25 cellular contexts compared by ENCODE assay signal in genomic region chr9:92652461-92652860, GRCh38.
"Had no signal": no experiment of that assay in that cellular context is flagged by ENCODE, and none has a peak within 500 bp of the region (broad histone marks: within the 10 kb centered on the region; RNA-seq: fewer than 3 reads in every experiment).

No MANE protein-coding gene starts in this region.

- H3K27me3 ChIP-seq: breast epithelium, esophagus squamous epithelium, upper lobe of left lung had no signal

- H3K4me3 Mint-ChIP-seq: activated CD4-positive, alpha-beta memory T cell treated with anti-CD3 and anti-CD28 coated beads, Interleukin-2, amount 10 ng/mL, durations not matched to agents 7 days and 5 days; activated CD8-positive, alpha-beta memory T cell treated with anti-CD3 and anti-CD28 coated beads, Interleukin-2, amount 10 ng/mL, durations not matched to agents 7 days and 5 days; activated naive CD4-positive, alpha-beta T cell treated with anti-CD3 and anti-CD28 coated beads, Interleukin-2, amount 10 ng/mL, durations not matched to agents 7 days and 5 days; activated T-helper 17 cell treated with anti-CD3 and anti-CD28 coated beads, Interleukin-2, amount 50 U/mL, for 72 hours; dendritic cell treated with granulocyte-macrophage colony-stimulating factor and Interleukin-4, amounts not matched to agents 40 ng/mL and 50 ng/mL, for 4 days; mesothelial cell of epicardium; nephron; stimulated activated naive CD8-positive, alpha-beta T cell treated with anti-CD3 and anti-CD28 coated beads, Interleukin-15, Interleukin-2, amounts not matched to agents 100 ng/mL and 50 ng/mL, for 24 hours had no signal

- DNase-seq: activated CD4-positive, alpha-beta memory T cell treated with anti-CD3 and anti-CD28 coated beads, Interleukin-2, amount 10 ng/mL, durations not matched to agents 7 days and 5 days; activated CD4-positive, alpha-beta T cell treated with anti-CD3 and anti-CD28 coated beads for 48 hours; activated CD4-positive, CD25-positive, alpha-beta regulatory T cell; activated CD8-positive, alpha-beta memory T cell treated with anti-CD3 and anti-CD28 coated beads, Interleukin-2, amount 10 ng/mL, durations not matched to agents 7 days and 5 days; activated naive CD4-positive, alpha-beta T cell treated with anti-CD3 and anti-CD28 coated beads, Interleukin-2, amount 10 ng/mL, durations not matched to agents 7 days and 5 days; effector CD8-positive, alpha-beta T cell; esophagus squamous epithelium; foreskin melanocyte; glutamatergic neuron; hippocampal formation; left colon; stimulated activated CD4-positive, alpha-beta T cell treated with anti-CD3 and anti-CD28 coated beads, Interleukin-2, amount 100 ng/mL, for 48 hours; T-helper 1 cell; T1000 had no signal

- FAIRE-seq: astrocyte, endothelial cell of umbilical vein, islet of Langerhans had no signal

- H3K27ac Mint-ChIP-seq: activated CD4-positive, alpha-beta memory T cell treated with anti-CD3 and anti-CD28 coated beads, Interleukin-2, amount 10 ng/mL, durations not matched to agents 7 days and 5 days; activated naive CD4-positive, alpha-beta T cell treated with anti-CD3 and anti-CD28 coated beads, Interleukin-2, amount 10 ng/mL, durations not matched to agents 7 days and 5 days; activated T-helper 17 cell treated with anti-CD3 and anti-CD28 coated beads, Interleukin-2, amount 50 U/mL, for 72 hours; dendritic cell treated with granulocyte-macrophage colony-stimulating factor and Interleukin-4, amounts not matched to agents 40 ng/mL and 50 ng/mL, for 4 days; mesothelial cell of epicardium; nephron; stimulated activated naive CD8-positive, alpha-beta T cell treated with anti-CD3 and anti-CD28 coated beads, Interleukin-15, Interleukin-2, amounts not matched to agents 100 ng/mL and 50 ng/mL, for 24 hours had no signal

- H3K4me3 ChIP-seq: breast epithelium, esophagus squamous epithelium, lower lobe of right lung, upper lobe of left lung had no signal

- ATAC-seq: activated CD8-positive, alpha-beta memory T cell treated with anti-CD3 and anti-CD28 coated beads, Interleukin-2, amount 10 ng/mL, durations not matched to agents 7 days and 5 days; activated T-helper 17 cell treated with anti-CD3 and anti-CD28 coated beads, Interleukin-2, amount 50 U/mL, for 72 hours; left colon; lower lobe of right lung had no signal

- H3K27me3 Mint-ChIP-seq: activated CD4-positive, alpha-beta memory T cell treated with anti-CD3 and anti-CD28 coated beads, Interleukin-2, amount 10 ng/mL, durations not matched to agents 7 days and 5 days; activated CD8-positive, alpha-beta memory T cell treated with anti-CD3 and anti-CD28 coated beads, Interleukin-2, amount 10 ng/mL, durations not matched to agents 7 days and 5 days; activated naive CD4-positive, alpha-beta T cell treated with anti-CD3 and anti-CD28 coated beads, Interleukin-2, amount 10 ng/mL, durations not matched to agents 7 days and 5 days; activated T-helper 17 cell treated with anti-CD3 and anti-CD28 coated beads, Interleukin-2, amount 50 U/mL, for 72 hours; dendritic cell treated with granulocyte-macrophage colony-stimulating factor and Interleukin-4, amounts not matched to agents 40 ng/mL and 50 ng/mL, for 4 days; stimulated activated naive CD8-positive, alpha-beta T cell treated with anti-CD3 and anti-CD28 coated beads, Interleukin-15, Interleukin-2, amounts not matched to agents 100 ng/mL and 50 ng/mL, for 24 hours had no signal

- H3K4me1 ChIP-seq: breast epithelium, lower lobe of right lung had no signal

- H3K4me1 Mint-ChIP-seq: activated naive CD4-positive, alpha-beta T cell treated with anti-CD3 and anti-CD28 coated beads, Interleukin-2, amount 10 ng/mL, durations not matched to agents 7 days and 5 days; nephron had no signal

- H3K36me3 ChIP-seq: breast epithelium had no signal

- H3K27ac ChIP-seq: breast epithelium, lower lobe of right lung, upper lobe of left lung had no signal

- H3K9me3 ChIP-seq: breast epithelium, esophagus squamous epithelium, lower lobe of right lung, upper lobe of left lung had no signal

- H3K9me3 Mint-ChIP-seq: activated CD4-positive, alpha-beta memory T cell treated with anti-CD3 and anti-CD28 coated beads, Interleukin-2, amount 10 ng/mL, durations not matched to agents 7 days and 5 days; activated naive CD4-positive, alpha-beta T cell treated with anti-CD3 and anti-CD28 coated beads, Interleukin-2, amount 10 ng/mL, durations not matched to agents 7 days and 5 days; activated T-helper 17 cell treated with anti-CD3 and anti-CD28 coated beads, Interleukin-2, amount 50 U/mL, for 72 hours; dendritic cell treated with granulocyte-macrophage colony-stimulating factor and Interleukin-4, amounts not matched to agents 40 ng/mL and 50 ng/mL, for 4 days; mesothelial cell of epicardium; nephron; stimulated activated naive CD8-positive, alpha-beta T cell treated with anti-CD3 and anti-CD28 coated beads, Interleukin-15, Interleukin-2, amounts not matched to agents 100 ng/mL and 50 ng/mL, for 24 hours had no signal
